17 cellular contexts compared by ENCODE assay signal in the genomic region with DNA sequence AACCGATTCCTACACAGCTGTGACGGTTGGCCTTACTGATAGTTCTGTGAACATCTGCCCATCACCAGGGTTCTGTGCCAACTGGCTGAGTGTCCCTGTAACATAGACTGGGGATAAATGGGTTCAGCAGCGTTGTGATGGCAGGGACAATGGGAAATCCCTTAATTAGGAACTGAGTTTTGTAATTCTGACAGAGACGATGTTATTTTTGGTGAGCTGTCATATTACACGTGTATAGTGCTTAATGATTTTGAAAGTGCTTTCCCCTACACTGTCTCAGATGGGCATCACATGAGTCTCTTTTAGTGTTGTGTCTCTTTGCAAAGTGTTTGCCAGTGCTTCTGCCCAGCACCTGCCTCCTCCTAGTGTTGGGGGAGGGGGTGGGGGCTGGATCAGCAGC.
DNase-seq lines count a peak whose midpoint lies in the region; ATAC-seq, FAIRE-seq and TF ChIP-seq lines count a peak whose summit lies in the region.
"Had no signal": no experiment of that assay in that cellular context is flagged by ENCODE, and none has a peak within 500 bp of the region (broad histone marks: within the 10 kb centered on the region; RNA-seq: fewer than 3 reads in every experiment).

No MANE protein-coding gene starts in this region.

- CTCF ChIA-PET in GM12878 (lab: Yijun Ruan, JAX): no interaction called here

- H2BK120ac ChIP-seq in H9 (ENCODE audit: low read depth, low read length, poor library complexity, severe bottlenecking): no peak overlapping the region

- H3K27ac ChIP-seq in H9 (ENCODE audit: insufficient read length, low read depth, low read length) (no peak overlapping the region), GM12878 (ENCODE audit: control insufficient read depth, insufficient read depth) (no peak overlapping the region), vagina (peak overlapping the region; percentile 57)
- H3K27ac ChIP-seq: BLaER1 treated with 17β-estradiol and CSF1 and Interleukin-3, amounts not matched to agents 10 nM and 100 nM; HL-60 had no signal

- H3K9ac ChIP-seq in H9 (ENCODE audit: extremely low read depth, insufficient read length, low read length): no peak overlapping the region
- no peak overlapping the region for H3K9ac ChIP-seq in GM12878 (ENCODE audit: control insufficient read depth, insufficient read depth, low read length)
- H3K9ac ChIP-seq: BLaER1 treated with 17β-estradiol and CSF1 and Interleukin-3, amounts not matched to agents 10 nM and 100 nM had no signal

- DNase-seq in GM12865 (ENCODE audit: low read depth): peak; percentile 9
- no peak for DNase-seq in H9
- DNase-seq in GM12878 (ENCODE audit: low read depth, low spot score): no peak
- DNase-seq in vagina (ENCODE audit: extremely low spot score in 2 of 2): peak in 1 of 2 donors; percentile 14
- DNase-seq in NK-92 treated with Interleukin-12 subunit alpha and Interleukin-12 subunit beta, amount 100 ng/mL, for 24 hours (lab: John Stamatoyannopoulos, UW): no peak
- DNase-seq: Calu3; CD8-positive, alpha-beta T cell; DMS79 treated with DMSO at 0.1 percent for 48 hours; GF-D8; KBM-7 had no signal

- H3K9me3 Mint-ChIP-seq in H9: peaks cover 3 to 11% of the 10 kb centered on the region in 2 experiments; a peak in 3 of 5 replicates

- peak; percentile 38; the same call in 1 of the 3 replicates for ATAC-seq in GM12878
- ATAC-seq in HG03135 (IDR thresholded peaks at IDR 0.05; ENCODE audit: unreplicated experiment): no peak
- ATAC-seq: CD8-positive, alpha-beta T cell had no signal

- RAD21 ChIA-PET in GM12878 (lab: Charles Lee; ENCODE audit: unreplicated experiment): interaction anchor here (0.6 kb wide), 1 partner anchor 204 kb away, joined by 3 read pairs; no protein-coding TSS in a partner anchor

- no CpG with 5 or more reads among the region's 5 CpGs for WGBS in H9 (ENCODE audit: extremely low coverage, insufficient read length, low lambda C conversion rate)
- WGBS in GM12878 (ENCODE audit: insufficient coverage, insufficient replicate concordance, low lambda C conversion rate, missing lambda C conversion rate): 17% methylated on average over 5 of the region's 5 CpGs

- H3K27me3 Mint-ChIP-seq in H9 (ENCODE audit: low read depth): no peaks in the 10 kb centered on the region; the same call in 1 of the 2 replicates
- H3K27me3 Mint-ChIP-seq: B cell, IgD-negative memory B cell had no signal

- no peak overlapping the region for H2BK12ac ChIP-seq in H9 (ENCODE audit: insufficient read length, low read depth, low read length)

- H2BK20ac ChIP-seq in H9 (ENCODE audit: low read depth, low read length, poor library complexity, severe bottlenecking): no peak overlapping the region

- TF ChIP-seq CTCF in GM12865 (IDR thresholded peaks at IDR 0.05; ENCODE audit: insufficient read depth, low read depth, low read length, missing control alignments): no peak
- no peak for TF ChIP-seq CTCF in H9 (conservative IDR thresholded peaks at IDR 0.05)
- no peak for TF ChIP-seq CTCF in GM12878 (IDR thresholded peaks at IDR 0.05 in 2 of 3, conservative IDR thresholded peaks at IDR 0.05 in 1 of 3; ENCODE audit: control insufficient read depth in 2 of 3, extremely low read depth in 1 of 3, insufficient read depth in 1 of 3, low read depth in 3 of 3, low read length in 3 of 3)
- no peak for TF ChIP-seq CTCF in vagina (IDR thresholded peaks at IDR 0.05)

- no peak overlapping the region for H3K4me3 ChIP-seq in GM12865 (ENCODE audit: low read depth, low read length)
- H3K4me3 ChIP-seq in GM12878: no peak overlapping the region
- no peak overlapping the region for H3K4me3 ChIP-seq in vagina
- H3K4me3 ChIP-seq: BLaER1 treated with 17β-estradiol and CSF1 and Interleukin-3, amounts not matched to agents 10 nM and 100 nM had no signal

- H3K9me3 ChIP-seq in H9 (ENCODE audit: control insufficient read depth, low read depth, low read length): no peaks in the 10 kb centered on the region
- H3K9me3 ChIP-seq in GM12878 (replicated peaks; ENCODE audit: control insufficient read depth, insufficient read depth, low read length): no peaks in the 10 kb centered on the region; the same call in 2 of the 3 replicates
- H3K9me3 ChIP-seq in vagina: no peaks in the 10 kb centered on the region

- H3K14ac ChIP-seq in H9 (ENCODE audit: insufficient read depth, low read length): no peak overlapping the region

- SMC1A ChIA-PET in GM12878 (lab: Charles Lee; ENCODE audit: uncharacterized antibody, unreplicated experiment): no interaction called here

- TF ChIP-seq RAD21 in GM12878 (IDR thresholded peaks at IDR 0.05; ENCODE audit: insufficient read depth, low read depth, low read length): no peak

- H3K56ac ChIP-seq in H9 (ENCODE audit: insufficient read length, low read depth, low read length): no peak overlapping the region

- no peak overlapping the region for H2BK5ac ChIP-seq in H9 (ENCODE audit: insufficient read length, low read length)

- H3K27ac Mint-ChIP-seq in H9: no peak overlapping the region; a peak in 1 of 7 replicates
- H3K27ac Mint-ChIP-seq: B cell; CD8-positive, alpha-beta T cell; IgD-negative memory B cell had no signal

- H3K27me3 ChIP-seq in H9 (ENCODE audit: insufficient read depth, low read length) (no peaks in the 10 kb centered on the region), GM12878 (replicated peaks in 1 of 2; ENCODE audit: control insufficient read depth in 2 of 2, insufficient read depth in 2 of 2, low read length in 1 of 2) (no peaks in the 10 kb centered on the region), vagina (no peaks in the 10 kb centered on the region)
- H3K27me3 ChIP-seq: BLaER1 treated with 17β-estradiol and CSF1 and Interleukin-3, amounts not matched to agents 10 nM and 100 nM had no signal

- no peaks in the 10 kb centered on the region for H3K36me3 ChIP-seq in GM12878 (ENCODE audit: control insufficient read depth in 2 of 2, insufficient read depth in 2 of 2, low read length in 1 of 2)
- no peaks in the 10 kb centered on the region for H3K36me3 ChIP-seq in vagina
- H3K36me3 ChIP-seq: BLaER1 treated with 17β-estradiol and CSF1 and Interleukin-3, amounts not matched to agents 10 nM and 100 nM had no signal

- H3K23me2 ChIP-seq in H9 (ENCODE audit: insufficient read length, low read depth, low read length, poor library complexity, severe bottlenecking): no peaks in the 10 kb centered on the region

- peak overlapping the region; percentile 21 for H3K4me2 ChIP-seq in H9 (ENCODE audit: insufficient read depth, insufficient read length, low read length)
- no peak overlapping the region for H3K4me2 ChIP-seq in GM12878 (ENCODE audit: control insufficient read depth, insufficient read depth)
- H3K4me2 ChIP-seq: BLaER1 treated with 17β-estradiol and CSF1 and Interleukin-3, amounts not matched to agents 10 nM and 100 nM had no signal

- no peak overlapping the region for H2AK5ac ChIP-seq in H9 (ENCODE audit: insufficient read length, low read length)

- H3K18ac ChIP-seq in H9 (ENCODE audit: insufficient read length, low read depth, low read length): peak overlapping the region; percentile 62

- H3K23ac ChIP-seq in H9 (ENCODE audit: insufficient read length, low read depth, low read length): no peak overlapping the region

- no peak overlapping the region for H4K8ac ChIP-seq in H9 (replicated peaks; ENCODE audit: insufficient read length, low read depth, low read length)

- POLR2A ChIA-PET in GM12878 (lab: Charles Lee): interaction anchor here (0.6 kb wide), 1 partner anchor 75 kb away, joined by 5 read pairs; no protein-coding TSS in a partner anchor

- H4K20me1 ChIP-seq in H9 (ENCODE audit: control insufficient read depth, insufficient read depth, insufficient read length) (no peaks in the 10 kb centered on the region), GM12878 (ENCODE audit: control insufficient read depth, insufficient read depth) (no peaks in the 10 kb centered on the region)
- H4K20me1 ChIP-seq: BLaER1 treated with 17β-estradiol and CSF1 and Interleukin-3, amounts not matched to agents 10 nM and 100 nM had no signal

- H3K4me1 ChIP-seq in H9 (ENCODE audit: insufficient read depth, low read length) (peaks cover 11% of the 10 kb centered on the region; the same call in 1 of the 2 replicates), GM12878 (ENCODE audit: control insufficient read depth, insufficient read depth, low read length) (no peaks in the 10 kb centered on the region), vagina (no peaks in the 10 kb centered on the region)

- in situ Hi-C loops in GM12878 (cut with MboI): no loop called here

- no TSS peak for BruUV-seq in GM12878 (replicated peaks; lab: Mats Ljungman, UMichigan)

- no peak overlapping the region for H2BK15ac ChIP-seq in H9 (ENCODE audit: low read depth, low read length)

- H3K79me1 ChIP-seq in H9 (ENCODE audit: insufficient read depth, low read depth, low read length, poor library complexity, severe bottlenecking): no peaks in the 10 kb centered on the region

- H3K79me2 ChIP-seq in H9 (ENCODE audit: insufficient read depth, low read length) (no peaks in the 10 kb centered on the region), GM12878 (ENCODE audit: control insufficient read depth, insufficient read depth, low read length) (no peaks in the 10 kb centered on the region)

- TF ChIP-seq EP300 in GM12878 (IDR thresholded peaks at IDR 0.05; ENCODE audit: borderline replicate concordance in 1 of 2, control insufficient read depth in 1 of 2, low read depth in 2 of 2, low read length in 2 of 2): 0 out of 4 replicates have a peak, but pooled peaks of 1 of the 2 experiments have one; percentile 9

- H4K5ac ChIP-seq in H9 (ENCODE audit: insufficient read length, low read depth, low read length): no peak overlapping the region

- H3T11ph ChIP-seq in H9 (ENCODE audit: low read length): no peak overlapping the region

- TF ChIP-seq POLR2A in GM12878 (IDR thresholded peaks at IDR 0.05; ENCODE audit: low read depth, low read length) (no peak), vagina (IDR thresholded peaks at IDR 0.05) (no peak)

- intact Hi-C loops in GM12878 (cut with micrococcal nuclease; ENCODE audit: unreplicated experiment) (no loop called here), vagina (cut with DNase I) (no loop called here)

- H3K4me3 Mint-ChIP-seq in H9: no peak overlapping the region
- H3K4me3 Mint-ChIP-seq: B cell; CD8-positive, alpha-beta T cell; IgD-negative memory B cell had no signal

- no peak overlapping the region for H3K4ac ChIP-seq in H9 (ENCODE audit: low read depth, low read length)

- FAIRE-seq in GM12878 (lab: Jason Lieb, UNC): no peak
- FAIRE-seq: GM12891, GM19239 had no signal

- no peak overlapping the region for H4K91ac ChIP-seq in H9 (ENCODE audit: insufficient read length, low read depth, low read length)

- peaks cover 0 to 5% (median 0%) of the 10 kb centered on the region in 3 experiments; a peak in 2 of 7 replicates for H3K36me3 Mint-ChIP-seq in H9 (ENCODE audit: insufficient read depth in 1 of 3, low read depth in 3 of 3)
- H3K36me3 Mint-ChIP-seq: CD8-positive, alpha-beta T cell; IgD-negative memory B cell had no signal

- H2AFZ ChIP-seq in H9 (ENCODE audit: low read length) (no peak overlapping the region), GM12878 (ENCODE audit: control insufficient read depth, low read depth, low read length) (no peak overlapping the region)

- H3K4me1 Mint-ChIP-seq in H9: peaks cover 35 to 36% of the 10 kb centered on the region in 2 experiments
- H3K4me1 Mint-ChIP-seq: B cell, IgD-negative memory B cell had no signal
